Comparison of ENCODE assay signal across 1 cellular context in genomic region chr5:77812926-77813589, GRCh38.
TF ChIP-seq lines count a peak whose summit lies in the region.

No MANE protein-coding gene starts in this region.

TF ChIP-seq in HepG2, 621 proteins besides CTCF, POLR2A, EP300 and RAD21 (continued from another document and continues in another):
- TF ChIP-seq AKNA (CRISPR knock-in tag; IDR thresholded peaks at IDR 0.05; ENCODE audit: borderline replicate concordance) (no peak), DRAP1 (CRISPR knock-in tag; IDR thresholded peaks at IDR 0.05) (0 out of 2 replicates have a peak, but pooled peaks have one; percentile 7), FOXA1 (IDR thresholded peaks at IDR 0.05) (no peak), FOXA1 (CRISPR knock-in tag; IDR thresholded peaks at IDR 0.05) (peak; percentile 59; the same call in 1 of the 2 replicates), TEAD3 (CRISPR knock-in tag; optimal IDR thresholded peaks at IDR 0.05; ENCODE audit: borderline replicate concordance) (peak; percentile 61), SNAPC2 (CRISPR knock-in tag; IDR thresholded peaks at IDR 0.05) (no peak), SMYD3 (CRISPR knock-in tag; IDR thresholded peaks at IDR 0.05) (no peak), CBX5 (CRISPR knock-in tag; IDR thresholded peaks at IDR 0.05; ENCODE audit: borderline replicate concordance) (peak; percentile 90; the same call in 1 of the 2 replicates), PLSCR1 (CRISPR knock-in tag; IDR thresholded peaks at IDR 0.05; ENCODE audit: borderline replicate concordance) (no peak), ZNF10 (CRISPR knock-in tag; IDR thresholded peaks at IDR 0.05; ENCODE audit: borderline replicate concordance, low read depth) (no peak), ZNF501 (CRISPR knock-in tag; IDR thresholded peaks at IDR 0.05) (peak; percentile 78; the same call in 1 of the 2 replicates), ZNF30 (CRISPR knock-in tag; IDR thresholded peaks at IDR 0.05) (no peak), GFI1 (CRISPR knock-in tag; IDR thresholded peaks at IDR 0.05; ENCODE audit: borderline replicate concordance) (peak; percentile 88), HOXA7 (CRISPR knock-in tag; IDR thresholded peaks at IDR 0.05) (no peak), ZNF609 (CRISPR knock-in tag; IDR thresholded peaks at IDR 0.05; ENCODE audit: borderline replicate concordance) (peak; percentile 48; the same call in 1 of the 2 replicates), ATF7 (IDR thresholded peaks at IDR 0.05) (peak; percentile 38; the same call in 1 of the 2 replicates), ATF7 (CRISPR knock-in tag; IDR thresholded peaks at IDR 0.05) (no peak; the same call in 1 of the 2 replicates), SIN3B (IDR thresholded peaks at IDR 0.05; ENCODE audit: low read length) (no peak), ZNF414 (CRISPR knock-in tag; IDR thresholded peaks at IDR 0.05) (0 out of 2 replicates have a peak, but pooled peaks have one; percentile 54), ZBTB3 (CRISPR knock-in tag; IDR thresholded peaks at IDR 0.05; ENCODE audit: borderline replicate concordance, low read depth) (no peak), PTBP1 (IDR thresholded peaks at IDR 0.05; ENCODE audit: low read depth, low read length, poor library complexity, severe bottlenecking) (no peak), ATM (IDR thresholded peaks at IDR 0.05; ENCODE audit: borderline replicate concordance) (no peak), BCLAF1 (IDR thresholded peaks at IDR 0.05) (no peak), ZNF770 (CRISPR knock-in tag; IDR thresholded peaks at IDR 0.05) (no peak), THRA (CRISPR knock-in tag; IDR thresholded peaks at IDR 0.05; ENCODE audit: borderline replicate concordance) (peak; percentile 89; the same call in 1 of the 2 replicates), HOMEZ (CRISPR knock-in tag; IDR thresholded peaks at IDR 0.05; ENCODE audit: low read depth) (peak; percentile 93), HES4 (CRISPR knock-in tag; IDR thresholded peaks at IDR 0.05; ENCODE audit: borderline replicate concordance) (no peak), ZNF607 (CRISPR knock-in tag; IDR thresholded peaks at IDR 0.05; ENCODE audit: borderline replicate concordance) (peak; percentile 78; the same call in 1 of the 2 replicates), IRX3 (CRISPR knock-in tag; IDR thresholded peaks at IDR 0.05; ENCODE audit: borderline replicate concordance, low read depth) (no peak), NONO (IDR thresholded peaks at IDR 0.05) (no peak), NONO (CRISPR knock-in tag; conservative IDR thresholded peaks at IDR 0.05) (peak; percentile 45; the same call in 1 of the 2 replicates), MAF1 (CRISPR knock-in tag; IDR thresholded peaks at IDR 0.05; ENCODE audit: borderline replicate concordance) (no peak), HNF4A (CRISPR knock-in tag; IDR thresholded peaks at IDR 0.05) (peak; percentile 99), DR1 (CRISPR knock-in tag; IDR thresholded peaks at IDR 0.05) (no peak), CSRNP2 (CRISPR knock-in tag; conservative IDR thresholded peaks at IDR 0.05; ENCODE audit: low read depth) (no peak), MATR3 (CRISPR knock-in tag; IDR thresholded peaks at IDR 0.05) (no peak), FOXJ3 (CRISPR knock-in tag; IDR thresholded peaks at IDR 0.05; ENCODE audit: borderline replicate concordance) (peak; percentile 94), RBM22 (optimal IDR thresholded peaks at IDR 0.05; ENCODE audit: low read length) (no peak)
